In genomic region chr16:13739621-13740373, GRCh38 we compare ENCODE assay signal across 8 cellular contexts.
A peak's percentile ranks its signal among the peaks of the same experiment; 100 is the strongest.
DNase-seq lines count a peak whose midpoint lies in the region; ATAC-seq, FAIRE-seq and TF ChIP-seq lines count a peak whose summit lies in the region.
"Not testable (repeated sequence)": the region's sequence is repeated elsewhere in the genome, so short reads cannot be mapped to it uniquely, and the experiment has no call there.

No MANE protein-coding gene starts in this region.

- not testable (repeated sequence) for H3K4me2 ChIP-seq in A549; Karpas-422 (ENCODE audit: low read depth, low read length, poor library complexity, severe bottlenecking); H1 (ENCODE audit: insufficient read depth in 1 of 2, low read depth in 2 of 2, low read length in 2 of 2)

- not testable (repeated sequence) for H3K36me3 ChIP-seq in Karpas-422 (ENCODE audit: insufficient read depth, low read length); Panc1 (ENCODE audit: control insufficient read depth, insufficient read depth, low read length); H1 (ENCODE audit: control insufficient read depth in 2 of 4, insufficient read depth in 4 of 4, low read length in 3 of 4); left ventricle myocardium inferior

- H2AFZ ChIP-seq in Karpas-422 (ENCODE audit: low read length); H1 (ENCODE audit: low read length): not testable (repeated sequence)

- not testable (repeated sequence) for H3K4me1 Mint-ChIP-seq in neural crest cell

- H3K18ac ChIP-seq in H1 (ENCODE audit: extremely low read depth, low read length) = not testable (repeated sequence)

- not testable (repeated sequence) for H4K8ac ChIP-seq in H1 (ENCODE audit: extremely low read depth, insufficient read depth, low read length)

- DNase-seq in A549 (ENCODE audit: low read depth in 1 of 2, low spot score in 1 of 2) = peak in 1 of 2 experiments; percentile 7
- not testable (repeated sequence) for DNase-seq in GM12864 (ENCODE audit: low read depth); Panc1 (ENCODE audit: low read depth, low spot score); left ventricle myocardium inferior; neural crest cell (ENCODE audit: low read depth, low spot score)
- peak; percentile 20 for DNase-seq in Karpas-422
- DNase-seq in NCI-H526 treated with DMSO at 0.1 percent for 48 hours (lab: John Stamatoyannopoulos, UW) = peak; percentile 9
- DNase-seq in H1 (ENCODE audit: low read depth in 1 of 2, low spot score in 2 of 2) = peak in 1 of 2 experiments; percentile 48

- H3K9me3 ChIP-seq in A549; Karpas-422 (ENCODE audit: low read length); Panc1 (ENCODE audit: control insufficient read depth, insufficient read depth, low read depth, low read length); left ventricle myocardium inferior (replicated peaks): not testable (repeated sequence)
- H3K9me3 ChIP-seq in H1 (ENCODE audit: insufficient read depth in 2 of 2, low read depth in 1 of 2, low read length in 1 of 2) = peaks cover 6 to 13% of the 10 kb centered on the region in 2 experiments; a peak in 2 of 4 replicates

- TF ChIP-seq CTCF in A549 (IDR thresholded peaks at IDR 0.05) = not testable (repeated sequence)
- TF ChIP-seq CTCF in GM12864 (IDR thresholded peaks at IDR 0.05; ENCODE audit: low read depth, low read length, missing control alignments) (peak; percentile 15), Panc1 (IDR thresholded peaks at IDR 0.05) (peak; percentile 63), H1 (IDR thresholded peaks at IDR 0.05; ENCODE audit: control extremely low read depth in 1 of 3, insufficient read depth in 1 of 3, low read depth in 1 of 3, low read length in 3 of 3) (peak; percentile 7 to 44 (median 40)), left ventricle myocardium inferior (IDR thresholded peaks at IDR 0.05; ENCODE audit: borderline replicate concordance) (peak; percentile 30), neural crest cell (conservative IDR thresholded peaks at IDR 0.05) (peak; percentile 19)

- H2BK20ac ChIP-seq in H1 (ENCODE audit: low read length) = not testable (repeated sequence)

- CTCF ChIA-PET in A549 (lab: Yijun Ruan, JAX) = not testable (repeated sequence)
- CTCF ChIA-PET in Panc1 (lab: Charles Lee) (interaction anchor here (1.4 kb wide), 1 partner anchor 135 kb away, joined by 4 read pairs; no protein-coding TSS in a partner anchor), H1 (lab: Charles Lee; ENCODE audit: partially characterized antibody) (interaction anchor here (0.6 to 1.8 kb wide), 13 partner anchors 12 to 740 kb away, joined by 3 to 9 read pairs (median 3); no protein-coding TSS in a partner anchor)

- H3K4me1 ChIP-seq in A549; Karpas-422 (ENCODE audit: low read length); Panc1 (ENCODE audit: control insufficient read depth, insufficient read depth, low read length); H1 (replicated peaks in 1 of 4; ENCODE audit: control insufficient read depth in 3 of 4, insufficient read depth in 4 of 4, low read length in 3 of 4); left ventricle myocardium inferior: not testable (repeated sequence)

- not testable (repeated sequence) for H3K79me1 ChIP-seq in H1 (ENCODE audit: low read depth, low read length)

- 20% methylated on average over 14 of the region's 14 CpGs for WGBS in A549 (ENCODE audit: missing lambda C conversion rate)
- WGBS in H1 (ENCODE audit: extremely low coverage in 1 of 2, insufficient coverage in 1 of 2, insufficient read length in 1 of 2, insufficient replicate concordance in 2 of 2, low coverage in 1 of 2, low lambda C conversion rate in 2 of 2, missing lambda C conversion rate in 1 of 2), 2 experiments = 84% methylated on average over 14 of the region's 14 CpGs; no CpG with 5 or more reads in 1 of the 2 experiments

- not testable (repeated sequence) for H2AK5ac ChIP-seq in H1 (ENCODE audit: low read depth, low read length)

- H4K91ac ChIP-seq in H1 (replicated peaks; ENCODE audit: insufficient read length, low read length) = not testable (repeated sequence)

- H3K27me3 ChIP-seq in Karpas-422 (ENCODE audit: low read length); H1 (replicated peaks in 1 of 4; ENCODE audit: control insufficient read depth in 3 of 4, extremely low read depth in 1 of 4, insufficient read depth in 3 of 4, low read length in 3 of 4); left ventricle myocardium inferior (ENCODE audit: low read depth): not testable (repeated sequence)
- peaks cover 13% of the 10 kb centered on the region for H3K27me3 ChIP-seq in Panc1 (ENCODE audit: control insufficient read depth, insufficient read depth, low read length)

- H3K27ac ChIP-seq in A549; Karpas-422 (ENCODE audit: low read length); Panc1 (ENCODE audit: low read length); H1 (ENCODE audit: low read depth, low read length); left ventricle myocardium inferior (replicated peaks): not testable (repeated sequence)

- H3K9ac ChIP-seq in Karpas-422 (ENCODE audit: low read length); H1 (replicated peaks in 1 of 4; ENCODE audit: extremely low read depth in 1 of 4, low read depth in 3 of 4, low read length in 3 of 4): not testable (repeated sequence)

- H3K4me3 ChIP-seq in A549; GM12864 (ENCODE audit: low read depth, low read length); Karpas-422 (ENCODE audit: low read length); Panc1 (ENCODE audit: low read depth in 2 of 2, low read length in 2 of 2); H1 (ENCODE audit: extremely low read depth in 1 of 4, insufficient read depth in 2 of 4, low read depth in 3 of 4, low read length in 4 of 4); left ventricle myocardium inferior: not testable (repeated sequence)

- POLR2A ChIA-PET in A549 (lab: Yijun Ruan, JAX); Panc1 (lab: Charles Lee); H1 (lab: Charles Lee; ENCODE audit: partially characterized antibody): not testable (repeated sequence)

- not testable (repeated sequence) for H3K14ac ChIP-seq in H1 (ENCODE audit: insufficient read length)

- H3K36me3 Mint-ChIP-seq in neural crest cell (ENCODE audit: low read depth) = not testable (repeated sequence)

- not testable (repeated sequence) for H4K5ac ChIP-seq in H1 (ENCODE audit: insufficient read length, low read depth, low read length)

- TF ChIP-seq RAD21 in A549 (conservative IDR thresholded peaks at IDR 0.05 in 1 of 2, IDR thresholded peaks at IDR 0.05 in 1 of 2) (peak; percentile 11 to 28; a peak in 2 of 5 replicates), H1 (IDR thresholded peaks at IDR 0.05 in 1 of 2, conservative IDR thresholded peaks at IDR 0.05 in 1 of 2; ENCODE audit: low read depth in 2 of 2, low read length in 2 of 2) (peak; percentile 44 to 52)

- not testable (repeated sequence) for H3K79me2 ChIP-seq in Karpas-422 (ENCODE audit: low read length); H1 (ENCODE audit: control insufficient read depth in 1 of 2, insufficient read depth in 2 of 2, low read length in 2 of 2)

- not testable (repeated sequence) for H2BK120ac ChIP-seq in H1 (replicated peaks; ENCODE audit: low read depth, low read length)

- ATAC-seq in A549, Panc1: not testable (repeated sequence)

- in situ Hi-C loops in Panc1 (cut with HindIII; ENCODE audit: low pct_unique_long_range_greater_than_20kb, low sequenced_read_pairs) = not testable (repeated sequence)

- H2BK5ac ChIP-seq in H1 (ENCODE audit: low read depth, low read length) = not testable (repeated sequence)

- H2BK15ac ChIP-seq in H1 (ENCODE audit: low read length) = not testable (repeated sequence)

- not testable (repeated sequence) for H3K23me2 ChIP-seq in H1 (ENCODE audit: low read depth, low read length)

- H3K56ac ChIP-seq in H1 (replicated peaks; ENCODE audit: insufficient read length, low read depth, low read length) = not testable (repeated sequence)

- not testable (repeated sequence) for BruUV-seq in Panc1 (replicated peaks; lab: Mats Ljungman, UMichigan)

- H3K27ac Mint-ChIP-seq in neural crest cell (ENCODE audit: unreplicated experiment) = not testable (repeated sequence)

- TF ChIP-seq POLR2A in A549 (IDR thresholded peaks at IDR 0.05; ENCODE audit: low read length); H1 (IDR thresholded peaks at IDR 0.05; ENCODE audit: control extremely low read depth in 1 of 2, low read depth in 2 of 2, low read length in 2 of 2): not testable (repeated sequence)

- H3K23ac ChIP-seq in H1 (ENCODE audit: insufficient read length) = not testable (repeated sequence)

- not testable (repeated sequence) for H3K4ac ChIP-seq in H1 (replicated peaks; ENCODE audit: insufficient read length, low read depth, low read length)

- not testable (repeated sequence) for H3K9me3 Mint-ChIP-seq in neural crest cell

- intact Hi-C loops in Panc1 (cut with micrococcal nuclease; ENCODE audit: unreplicated experiment) = loop anchor here (5.0 kb wide), 1 partner anchor 133 kb away; no protein-coding TSS in a partner anchor
- intact Hi-C loops in left ventricle myocardium inferior (cut with micrococcal nuclease) = not testable (repeated sequence)

- not testable (repeated sequence) for TF ChIP-seq EP300 in A549 (IDR thresholded peaks at IDR 0.05); H1 (IDR thresholded peaks at IDR 0.05; ENCODE audit: borderline replicate concordance in 1 of 2, low read depth in 2 of 2, low read length in 2 of 2)

- not testable (repeated sequence) for H4K20me1 ChIP-seq in Karpas-422 (ENCODE audit: insufficient read depth, low read depth, low read length); H1 (replicated peaks in 1 of 2; ENCODE audit: control insufficient read depth in 1 of 2, insufficient read depth in 2 of 2, low read length in 2 of 2)

- H3K4me3 Mint-ChIP-seq in neural crest cell = not testable (repeated sequence)

- not testable (repeated sequence) for FAIRE-seq in A549 (lab: Jason Lieb, UNC); H1 (lab: Jason Lieb, UNC)

- not testable (repeated sequence) for H2BK12ac ChIP-seq in H1 (ENCODE audit: low read depth, low read length)

- not testable (repeated sequence) for H3K9me2 ChIP-seq in Karpas-422 (replicated peaks; ENCODE audit: insufficient read depth, low read length)

- not testable (repeated sequence) for H3K27me3 Mint-ChIP-seq in neural crest cell (ENCODE audit: low read depth)
